Comparison of ENCODE assay signal across 8 cellular contexts in the genomic region with DNA sequence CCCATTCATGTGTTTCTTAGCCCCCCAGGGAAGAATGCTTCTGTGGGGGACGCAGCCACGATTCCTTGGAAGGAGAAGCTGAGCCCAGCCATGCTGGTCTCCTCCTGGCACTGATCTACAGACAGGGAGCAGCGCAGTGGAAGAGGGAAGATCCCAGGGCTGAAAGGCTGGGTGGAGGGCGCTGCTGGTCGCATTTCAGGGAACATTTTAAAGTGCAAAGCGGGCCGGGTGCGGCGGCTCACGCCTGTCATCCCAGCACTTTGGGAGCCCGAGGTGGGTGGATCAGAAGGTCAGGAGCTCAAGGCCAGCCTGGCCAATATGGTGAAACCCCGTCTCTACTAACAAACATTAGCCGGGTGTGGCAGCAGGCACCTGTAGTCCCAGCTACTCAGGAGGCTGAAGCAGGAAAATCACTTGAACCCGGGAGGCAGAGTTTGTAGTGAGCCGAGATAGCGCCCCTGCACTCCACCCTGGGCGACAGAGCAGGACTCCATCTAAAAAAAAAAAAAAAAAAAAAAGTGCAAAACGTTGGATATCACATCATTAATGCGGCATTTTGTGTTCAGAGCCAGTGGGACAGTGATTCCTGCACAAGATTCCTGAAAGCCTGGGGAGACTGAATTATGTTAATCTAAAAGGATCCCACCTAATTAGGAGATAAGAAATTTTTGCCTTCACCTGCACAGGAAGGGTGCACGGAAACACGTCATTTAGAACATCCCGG. TPM values are rescaled to one million over a fixed set of nuclear protein-coding genes. Genes with fewer than 3 reads are reported as not detected.
DNase-seq lines count a peak whose midpoint lies in the region; ATAC-seq, FAIRE-seq and TF ChIP-seq lines count a peak whose summit lies in the region.

No MANE protein-coding gene starts in this region.

- TF ChIP-seq CTCF in BE2C (IDR thresholded peaks at IDR 0.05; ENCODE audit: low read depth, low read length): no peak
- TF ChIP-seq CTCF in bronchial epithelial cell (IDR thresholded peaks at IDR 0.05; ENCODE audit: insufficient read depth, low read length, severe bottlenecking): no peak

- H3K36me3 ChIP-seq in BE2C: no peaks in the 10 kb centered on the region
- H3K36me3 ChIP-seq in HUES6 (ENCODE audit: control insufficient read depth, insufficient read depth, low read length): peaks cover 9% of the 10 kb centered on the region
- peaks cover 8% of the 10 kb centered on the region for H3K36me3 ChIP-seq in bronchial epithelial cell (ENCODE audit: control insufficient read depth, insufficient read depth, low read length)
- peaks cover 0 to 12% of the 10 kb centered on the region in 2 donors for H3K36me3 ChIP-seq in muscle layer of duodenum (ENCODE audit: control insufficient read depth in 1 of 2, insufficient read depth in 2 of 2, low read length in 2 of 2)

- DNase-seq in BE2C: no peak
- DNase-seq in bronchial epithelial cell (ENCODE audit: low read depth): no peak
- no peak for DNase-seq in kidney glomerular epithelial cell (lab: John Stamatoyannopoulos, UW)
- DNase-seq in stimulated activated CD4-positive, alpha-beta T cell treated with anti-CD3 and anti-CD28 coated beads, Interleukin-4, amount 100 ng/mL, for 24 hours: no peak
- DNase-seq in NCI-H2196 treated with DMSO at 0.1 percent for 48 hours (lab: John Stamatoyannopoulos, UW; ENCODE audit: unreplicated experiment): no peak

- peak overlapping the region; percentile 79 for H3K9ac ChIP-seq in HUES6 (ENCODE audit: low read length)

- no peak overlapping the region for H3K27ac ChIP-seq in HUES6 (ENCODE audit: low read depth, low read length)
- H3K27ac ChIP-seq in muscle layer of duodenum (ENCODE audit: low read length): no peak overlapping the region

- H3K27me3 ChIP-seq in BE2C: peaks cover 11% of the 10 kb centered on the region
- peaks cover 25% of the 10 kb centered on the region for H3K27me3 ChIP-seq in HUES6 (ENCODE audit: control insufficient read depth, insufficient read depth, low read length)
- no peaks in the 10 kb centered on the region for H3K27me3 ChIP-seq in bronchial epithelial cell (ENCODE audit: control insufficient read depth, insufficient read depth, low read length)
- H3K27me3 ChIP-seq in muscle layer of duodenum (ENCODE audit: low read depth, low read length): no peaks in the 10 kb centered on the region

- H3K9me3 ChIP-seq in BE2C: no peaks in the 10 kb centered on the region
- H3K9me3 ChIP-seq in HUES6 (ENCODE audit: control insufficient read depth, insufficient read depth, low read depth, low read length): no peaks in the 10 kb centered on the region
- H3K9me3 ChIP-seq in muscle layer of duodenum (ENCODE audit: control insufficient read depth in 1 of 2, low read length in 2 of 2): no peaks in the 10 kb centered on the region

- ATAC-seq in GM19452 (IDR thresholded peaks at IDR 0.05; ENCODE audit: unreplicated experiment): no peak

- H3K4me3 ChIP-seq in BE2C (ENCODE audit: low read depth, low read length): peak overlapping the region; percentile 72
- H3K4me3 ChIP-seq in HUES6 (ENCODE audit: low read depth, low read length): peak overlapping the region; percentile 78
- H3K4me3 ChIP-seq in bronchial epithelial cell (ENCODE audit: low read depth, low read length): peak overlapping the region; percentile 64
- peak overlapping the region; percentile 79 to 85 for H3K4me3 ChIP-seq in muscle layer of duodenum (ENCODE audit: low read depth in 1 of 2, low read length in 2 of 2)

- H3K4me1 ChIP-seq in BE2C: no peaks in the 10 kb centered on the region
- H3K4me1 ChIP-seq in HUES6 (ENCODE audit: control insufficient read depth, insufficient read depth, low read length): peaks cover 17% of the 10 kb centered on the region
- peaks cover 0 to 45% of the 10 kb centered on the region in 2 donors for H3K4me1 ChIP-seq in muscle layer of duodenum (ENCODE audit: control insufficient read depth in 1 of 2, insufficient read depth in 2 of 2, low read length in 2 of 2)

- no peak for FAIRE-seq in bronchial epithelial cell (lab: Jason Lieb, UNC)

RNA-seq across cellular contexts. Expression of a gene that starts 0.6 kb away (rescaled TPM):
- 21.2 TPM for polyA plus RNA-seq in BE2C (2012; ENCODE audit: insufficient read depth, insufficient read length, low read depth)
- 5.8 and 8.6 TPM in 2 replicates for total RNA-seq in bronchial epithelial cell

RNA-seq across cellular contexts. Expression of a gene that starts 43.9 kb away (rescaled TPM):
- polyA plus RNA-seq in BE2C (2012; ENCODE audit: insufficient read depth, insufficient read length, low read depth): 54.3 TPM
- total RNA-seq in bronchial epithelial cell: 48.7 and 60.3 TPM in 2 replicates
